1 cellular context compared by ENCODE assay signal in genomic region chr19:4077800-4078683, GRCh38.
A peak's percentile ranks its signal among the peaks of the same experiment; 100 is the strongest.
TF ChIP-seq lines count a peak whose summit lies in the region.

No MANE protein-coding gene starts in this region.

TF ChIP-seq in HepG2, 621 proteins besides CTCF, POLR2A, EP300 and RAD21 (continued from another document):
- no peak for TF ChIP-seq TCF7L2 (IDR thresholded peaks at IDR 0.05; ENCODE audit: low read depth, low read length)
- no peak for TF ChIP-seq MIXL1 (CRISPR knock-in tag; IDR thresholded peaks at IDR 0.05)
- no peak for TF ChIP-seq MYC (CRISPR knock-in tag; IDR thresholded peaks at IDR 0.05; ENCODE audit: borderline replicate concordance)
- 0 out of 2 replicates have a peak, but pooled peaks have one; percentile 16 for TF ChIP-seq MED1 (CRISPR knock-in tag; IDR thresholded peaks at IDR 0.05)
- TF ChIP-seq NR2F2 (IDR thresholded peaks at IDR 0.05; ENCODE audit: borderline replicate concordance, low read depth): 0 out of 2 replicates have a peak, but pooled peaks have one; percentile 55
- no peak for TF ChIP-seq TGIF2 (CRISPR knock-in tag; IDR thresholded peaks at IDR 0.05)
- TF ChIP-seq ZNF160 (CRISPR knock-in tag; IDR thresholded peaks at IDR 0.05): no peak
- no peak for TF ChIP-seq CREB1 (IDR thresholded peaks at IDR 0.05)
- no peak for TF ChIP-seq CREB1 (CRISPR knock-in tag; IDR thresholded peaks at IDR 0.05)
- TF ChIP-seq PTBP1 (IDR thresholded peaks at IDR 0.05; ENCODE audit: low read depth, low read length, poor library complexity, severe bottlenecking): no peak
- TF ChIP-seq ZFP62 (CRISPR knock-in tag; IDR thresholded peaks at IDR 0.05): no peak
- TF ChIP-seq ZNF772 (CRISPR knock-in tag; IDR thresholded peaks at IDR 0.05): peak; percentile 43; the same call in 1 of the 2 replicates
- TF ChIP-seq RXRA (CRISPR knock-in tag; IDR thresholded peaks at IDR 0.05): peak; percentile 51
- TF ChIP-seq, protein P1, sequence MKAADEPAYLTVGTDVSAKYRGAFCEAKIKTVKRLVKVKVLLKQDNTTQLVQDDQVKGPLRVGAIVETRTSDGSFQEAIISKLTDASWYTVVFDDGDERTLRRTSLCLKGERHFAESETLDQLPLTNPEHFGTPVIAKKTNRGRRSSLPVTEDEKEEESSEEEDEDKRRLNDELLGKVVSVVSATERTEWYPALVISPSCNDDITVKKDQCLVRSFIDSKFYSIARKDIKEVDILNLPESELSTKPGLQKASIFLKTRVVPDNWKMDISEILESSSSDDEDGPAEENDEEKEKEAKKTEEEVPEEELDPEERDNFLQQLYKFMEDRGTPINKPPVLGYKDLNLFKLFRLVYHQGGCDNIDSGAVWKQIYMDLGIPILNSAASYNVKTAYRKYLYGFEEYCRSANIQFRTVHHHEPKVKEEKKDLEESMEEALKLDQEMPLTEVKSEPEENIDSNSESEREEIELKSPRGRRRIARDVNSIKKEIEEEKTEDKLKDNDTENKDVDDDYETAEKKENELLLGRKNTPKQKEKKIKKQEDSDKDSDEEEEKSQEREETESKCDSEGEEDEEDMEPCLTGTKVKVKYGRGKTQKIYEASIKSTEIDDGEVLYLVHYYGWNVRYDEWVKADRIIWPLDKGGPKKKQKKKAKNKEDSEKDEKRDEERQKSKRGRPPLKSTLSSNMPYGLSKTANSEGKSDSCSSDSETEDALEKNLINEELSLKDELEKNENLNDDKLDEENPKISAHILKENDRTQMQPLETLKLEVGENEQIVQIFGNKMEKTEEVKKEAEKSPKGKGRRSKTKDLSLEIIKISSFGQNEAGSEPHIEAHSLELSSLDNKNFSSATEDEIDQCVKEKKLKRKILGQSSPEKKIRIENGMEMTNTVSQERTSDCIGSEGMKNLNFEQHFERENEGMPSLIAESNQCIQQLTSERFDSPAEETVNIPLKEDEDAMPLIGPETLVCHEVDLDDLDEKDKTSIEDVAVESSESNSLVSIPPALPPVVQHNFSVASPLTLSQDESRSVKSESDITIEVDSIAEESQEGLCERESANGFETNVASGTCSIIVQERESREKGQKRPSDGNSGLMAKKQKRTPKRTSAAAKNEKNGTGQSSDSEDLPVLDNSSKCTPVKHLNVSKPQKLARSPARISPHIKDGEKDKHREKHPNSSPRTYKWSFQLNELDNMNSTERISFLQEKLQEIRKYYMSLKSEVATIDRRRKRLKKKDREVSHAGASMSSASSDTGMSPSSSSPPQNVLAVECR (CRISPR knock-in tag; IDR thresholded peaks at IDR 0.05; ENCODE audit: borderline replicate concordance): no peak
- no peak for TF ChIP-seq NCOA5 (CRISPR knock-in tag; IDR thresholded peaks at IDR 0.05)
- no peak for TF ChIP-seq DNMT1 (CRISPR knock-in tag; IDR thresholded peaks at IDR 0.05)
- no peak for TF ChIP-seq HOXD1 (CRISPR knock-in tag; IDR thresholded peaks at IDR 0.05)
- TF ChIP-seq ZNF740 (CRISPR knock-in tag; IDR thresholded peaks at IDR 0.05): peak; percentile 19; the same call in 1 of the 2 replicates
- TF ChIP-seq HNF4G (IDR thresholded peaks at IDR 0.05; ENCODE audit: borderline replicate concordance, low read depth, low read length): 0 out of 2 replicates have a peak, but pooled peaks have one; percentile 8
- TF ChIP-seq HNF4G (CRISPR knock-in tag; IDR thresholded peaks at IDR 0.05; ENCODE audit: borderline replicate concordance, low read depth): no peak
- TF ChIP-seq ZNF251 (CRISPR knock-in tag; IDR thresholded peaks at IDR 0.05): no peak
- 0 out of 2 replicates have a peak, but pooled peaks have one; percentile 29 for TF ChIP-seq ZNF263 (CRISPR knock-in tag; IDR thresholded peaks at IDR 0.05)
- TF ChIP-seq TARDBP (CRISPR knock-in tag; IDR thresholded peaks at IDR 0.05): 0 out of 2 replicates have a peak, but pooled peaks have one; percentile 15
- no peak for TF ChIP-seq RBM22 (optimal IDR thresholded peaks at IDR 0.05; ENCODE audit: low read length)
- TF ChIP-seq NR2F6 (IDR thresholded peaks at IDR 0.05): peak; percentile 93
- peak; percentile 86 for TF ChIP-seq NR2F6 (CRISPR knock-in tag; IDR thresholded peaks at IDR 0.05)
- TF ChIP-seq ZNF850 (CRISPR knock-in tag; conservative IDR thresholded peaks at IDR 0.05): no peak
- TF ChIP-seq ZSCAN31 (CRISPR knock-in tag; IDR thresholded peaks at IDR 0.05; ENCODE audit: low read depth): no peak
- no peak for TF ChIP-seq ZNF709 (CRISPR knock-in tag; IDR thresholded peaks at IDR 0.05)
- no peak for TF ChIP-seq RNF219 (CRISPR knock-in tag; IDR thresholded peaks at IDR 0.05)
- TF ChIP-seq YY1 (IDR thresholded peaks at IDR 0.05; ENCODE audit: insufficient read depth, insufficient replicate concordance, low read depth, low read length): peak; percentile 32
- 0 out of 2 replicates have a peak, but pooled peaks have one; percentile 51 for TF ChIP-seq TBX2 (CRISPR knock-in tag; IDR thresholded peaks at IDR 0.05; ENCODE audit: borderline replicate concordance)
